In genomic region chr1:23539698-23540266, GRCh38 we compare ENCODE assay signal across 8 cellular contexts. TPM values are rescaled to one million over a fixed set of nuclear protein-coding genes. Genes with fewer than 3 reads are reported as not detected.
DNase-seq lines count a peak whose midpoint lies in the region; ATAC-seq and TF ChIP-seq lines count a peak whose summit lies in the region.

No MANE protein-coding gene starts in this region.

- no peaks in the 10 kb centered on the region for H3K27me3 Mint-ChIP-seq in type B pancreatic cell

- no peak overlapping the region for H3K9ac ChIP-seq in SK-N-MC (ENCODE audit: insufficient read length)

- peaks cover 17% of the 10 kb centered on the region for H3K4me1 Mint-ChIP-seq in type B pancreatic cell (ENCODE audit: unreplicated experiment)

- H3K4me3 ChIP-seq in GM06990 (replicated peaks; ENCODE audit: low read depth, low read length) (no peak overlapping the region; the same call in 1 of the 2 replicates), SK-N-MC (peak overlapping the region; percentile 48)

- H3K36me3 ChIP-seq in GM06990 (ENCODE audit: control insufficient read depth, insufficient read depth, low read length), result no peaks in the 10 kb centered on the region
- no peaks in the 10 kb centered on the region for H3K36me3 ChIP-seq in SK-N-MC (ENCODE audit: insufficient read depth, low read length)

- peak; percentile 89 for DNase-seq in GM06990 (ENCODE audit: extremely low read depth, insufficient read length)
- peak; percentile 90 for DNase-seq in NCI-H1105 (lab: John Stamatoyannopoulos, UW)
- DNase-seq in SK-N-MC (ENCODE audit: low read depth, low spot score), result peak; percentile 89
- DNase-seq in activated naive CD4-positive, alpha-beta T cell (lab: John Stamatoyannopoulos, UW), result peak; percentile 65 to 82 (median 76)
- peak; percentile 91 for DNase-seq in glomerular visceral epithelial cell (ENCODE audit: extremely low spot score)
- peak; percentile 87 for DNase-seq in pons (ENCODE audit: low spot score)
- DNase-seq in type B pancreatic cell (ENCODE audit: extremely low spot score, unreplicated experiment), result peak; percentile 92

- ATAC-seq in HG02678 (IDR thresholded peaks at IDR 0.05; ENCODE audit: unreplicated experiment), result peak; percentile 87

- no peak overlapping the region for H3K27ac ChIP-seq in SK-N-MC

- H3K27ac Mint-ChIP-seq in type B pancreatic cell, result peak overlapping the region; percentile 78

- H3K9me3 ChIP-seq in SK-N-MC (ENCODE audit: low read depth, low read length), result no peaks in the 10 kb centered on the region

- no peaks in the 10 kb centered on the region for H3K27me3 ChIP-seq in GM06990 (replicated peaks; ENCODE audit: control insufficient read depth, insufficient read depth, low read length)

- TF ChIP-seq CTCF in GM06990 (IDR thresholded peaks at IDR 0.05; ENCODE audit: insufficient read depth, low read length, poor library complexity, severe bottlenecking), result peak; percentile 93
- TF ChIP-seq CTCF in type B pancreatic cell (conservative IDR thresholded peaks at IDR 0.05), result peak; percentile 98

- H3K9me3 Mint-ChIP-seq in type B pancreatic cell, result no peaks in the 10 kb centered on the region

- H3K4me3 Mint-ChIP-seq in type B pancreatic cell, result peak overlapping the region; percentile 61

- H3K36me3 Mint-ChIP-seq in type B pancreatic cell, result no peaks in the 10 kb centered on the region

RNA-seq across cellular contexts. Expression of gene E2F2, which starts 8.7 kb away (rescaled TPM):
- total RNA-seq in type B pancreatic cell (ENCODE audit: low replicate concordance), result 8.4 and 9.4 TPM in 2 replicates

RNA-seq across cellular contexts. Expression of gene ID3, which starts 19.5 kb away (rescaled TPM):
- 240 and 495 TPM in 2 replicates for total RNA-seq in type B pancreatic cell (ENCODE audit: low replicate concordance)

RNA-seq across cellular contexts. Expression of gene ASAP3, which starts 55.8 kb away (rescaled TPM):
- 41.9 and 65.7 TPM in 2 replicates for total RNA-seq in type B pancreatic cell (ENCODE audit: low replicate concordance)
